In genomic region chr20:17571967-17572638, GRCh38 we compare ENCODE assay signal across 10 cellular contexts. TPM values are rescaled to one million over a fixed set of nuclear protein-coding genes. Genes with fewer than 3 reads are reported as not detected.
DNase-seq lines count a peak whose midpoint lies in the region; ATAC-seq, FAIRE-seq and TF ChIP-seq lines count a peak whose summit lies in the region.
"Had no signal": no experiment of that assay in that cellular context is flagged by ENCODE, and none has a peak within 500 bp of the region (broad histone marks: within the 10 kb centered on the region; RNA-seq: fewer than 3 reads in every experiment).

No MANE protein-coding gene starts in this region.

- TF ChIP-seq RAD21 in H1 (IDR thresholded peaks at IDR 0.05 in 1 of 2, conservative IDR thresholded peaks at IDR 0.05 in 1 of 2; ENCODE audit: low read depth in 2 of 2, low read length in 2 of 2) = no peak

- H3K4ac ChIP-seq in H1 (replicated peaks; ENCODE audit: insufficient read length, low read depth, low read length) = no peak overlapping the region

- no peak for TF ChIP-seq EP300 in H1 (IDR thresholded peaks at IDR 0.05; ENCODE audit: borderline replicate concordance in 1 of 2, low read depth in 2 of 2, low read length in 2 of 2)

- POLR2A ChIA-PET in H1 (lab: Charles Lee; ENCODE audit: partially characterized antibody) = interaction anchor here (0.7 to 4.3 kb wide), 10 partner anchors 11 to 364 kb away, joined by 3 to 23 read pairs (median 8); partner anchors contain the start of gene BFSP1

- H2BK120ac ChIP-seq in H1 (replicated peaks; ENCODE audit: low read depth, low read length) = no peak overlapping the region

- in situ Hi-C loops in GM13976 (cut with MboI; ENCODE audit: low sequenced_read_pairs, unreplicated experiment) = no loop called here

- ATAC-seq in HG02938 (IDR thresholded peaks at IDR 0.05; ENCODE audit: unreplicated experiment) = no peak

- WGBS in H1 (ENCODE audit: extremely low coverage in 1 of 2, insufficient coverage in 1 of 2, insufficient read length in 1 of 2, insufficient replicate concordance in 2 of 2, low coverage in 1 of 2, low lambda C conversion rate in 2 of 2, missing lambda C conversion rate in 1 of 2), 2 experiments = 67% methylated on average over 8 of the region's 8 CpGs; no CpG with 5 or more reads in 1 of the 2 experiments

- no peak overlapping the region for H2BK15ac ChIP-seq in H1 (ENCODE audit: low read length)

- no peak overlapping the region for H4K8ac ChIP-seq in H1 (ENCODE audit: extremely low read depth, insufficient read depth, low read length)

- peak overlapping the region in 1 of 4 experiments; percentile 12; a peak in 1 of 7 replicates for H3K9ac ChIP-seq in H1 (replicated peaks in 1 of 4; ENCODE audit: extremely low read depth in 1 of 4, low read depth in 3 of 4, low read length in 3 of 4)

- peaks cover 0 to 9% of the 10 kb centered on the region in 2 experiments for H4K20me1 ChIP-seq in H1 (replicated peaks in 1 of 2; ENCODE audit: control insufficient read depth in 1 of 2, insufficient read depth in 2 of 2, low read length in 2 of 2)

- H4K91ac ChIP-seq in H1 (replicated peaks; ENCODE audit: insufficient read length, low read length) = no peak overlapping the region

- no peak overlapping the region for H3K56ac ChIP-seq in H1 (replicated peaks; ENCODE audit: insufficient read length, low read depth, low read length)

- H3K79me2 ChIP-seq in H1 (ENCODE audit: control insufficient read depth in 1 of 2, insufficient read depth in 2 of 2, low read length in 2 of 2) = peaks cover 10 to 70% of the 10 kb centered on the region in 2 experiments; a peak in 3 of 4 replicates

- H3K4me3 ChIP-seq in H1 (ENCODE audit: extremely low read depth in 1 of 4, insufficient read depth in 2 of 4, low read depth in 3 of 4, low read length in 4 of 4) (peak overlapping the region in 2 of 4 experiments; percentile 92 to 93; a peak in 3 of 8 replicates), neuron (ENCODE audit: low read length) (peak overlapping the region; percentile 70), H7 (ENCODE audit: insufficient read depth, low read depth, low read length) (no peak overlapping the region)

- CTCF ChIA-PET in H1 (lab: Charles Lee; ENCODE audit: partially characterized antibody) = interaction anchor here (1.1 to 3.2 kb wide), 8 partner anchors 10 to 45 kb away, joined by 3 to 23 read pairs (median 12); no protein-coding TSS in a partner anchor

- H3K36me3 ChIP-seq in H1 (ENCODE audit: control insufficient read depth in 2 of 4, insufficient read depth in 4 of 4, low read length in 3 of 4) (no peaks in the 10 kb centered on the region), neuron (ENCODE audit: insufficient read depth, low read length) (no peaks in the 10 kb centered on the region), H7 (replicated peaks; ENCODE audit: control insufficient read depth, insufficient read depth, low read length) (no peaks in the 10 kb centered on the region)

- H3K4me1 ChIP-seq in H1 (replicated peaks in 1 of 4; ENCODE audit: control insufficient read depth in 3 of 4, insufficient read depth in 4 of 4, low read length in 3 of 4) (peaks cover 3 to 29% (median 17%) of the 10 kb centered on the region in 4 experiments; a peak in 6 of 7 replicates), neuron (ENCODE audit: insufficient read depth, low read length) (peaks cover 13% of the 10 kb centered on the region)

- FAIRE-seq in H1 (lab: Jason Lieb, UNC) = no peak
- FAIRE-seq: TTC549 had no signal

- no peak overlapping the region for H2AK5ac ChIP-seq in H1 (ENCODE audit: low read depth, low read length)

- peaks cover 7% of the 10 kb centered on the region for H3K23me2 ChIP-seq in H1 (ENCODE audit: low read depth, low read length)

- H2AFZ ChIP-seq in H1 (ENCODE audit: low read length) = no peak overlapping the region
- H2AFZ ChIP-seq in neuron (ENCODE audit: low read depth, low read length) = no peak overlapping the region

- H3K27ac ChIP-seq in H1 (ENCODE audit: low read depth, low read length) = no peak overlapping the region

- H4K5ac ChIP-seq in H1 (ENCODE audit: insufficient read length, low read depth, low read length) = no peak overlapping the region

- DNase-seq in COR-L47 (lab: John Stamatoyannopoulos, UW) = peak; percentile 3
- peak; percentile 9 for DNase-seq in NCI-H146 treated with DMSO at 0.1 percent for 48 hours (lab: John Stamatoyannopoulos, UW; ENCODE audit: unreplicated experiment)
- DNase-seq in H1 (ENCODE audit: low read depth in 1 of 2, low spot score in 2 of 2) = no peak
- no peak for DNase-seq in KG1 (lab: John Stamatoyannopoulos, UW)
- no peak for DNase-seq in H7
- no peak for DNase-seq in GM13976 (ENCODE audit: low spot score)

- peak overlapping the region; percentile 78 to 91 for H3K4me2 ChIP-seq in H1 (ENCODE audit: insufficient read depth in 1 of 2, low read depth in 2 of 2, low read length in 2 of 2)

- no peak overlapping the region for H3K14ac ChIP-seq in H1 (ENCODE audit: insufficient read length)

- H3K23ac ChIP-seq in H1 (ENCODE audit: insufficient read length) = no peak overlapping the region

- no peak overlapping the region for H3K18ac ChIP-seq in H1 (ENCODE audit: extremely low read depth, low read length)

- peak overlapping the region; percentile 14; the same call in 1 of the 2 replicates for H2BK5ac ChIP-seq in H1 (ENCODE audit: low read depth, low read length)

- no peaks in the 10 kb centered on the region; the same call in 1 of the 2 replicates for H3K79me1 ChIP-seq in H1 (ENCODE audit: low read depth, low read length)

- H3K9me3 ChIP-seq in H1 (ENCODE audit: insufficient read depth in 2 of 2, low read depth in 1 of 2, low read length in 1 of 2) (no peaks in the 10 kb centered on the region), neuron (ENCODE audit: low read length) (no peaks in the 10 kb centered on the region)

- H2BK20ac ChIP-seq in H1 (ENCODE audit: low read length) = no peak overlapping the region

- no peak for TF ChIP-seq POLR2A in H1 (IDR thresholded peaks at IDR 0.05; ENCODE audit: control extremely low read depth in 1 of 2, low read depth in 2 of 2, low read length in 2 of 2)

- TF ChIP-seq CTCF in H1 (IDR thresholded peaks at IDR 0.05; ENCODE audit: control extremely low read depth in 1 of 3, insufficient read depth in 1 of 3, low read depth in 1 of 3, low read length in 3 of 3) (no peak), GM13976 (IDR thresholded peaks at IDR 0.05; ENCODE audit: borderline replicate concordance, control extremely low read depth, extremely low read depth, insufficient read depth, missing control alignments) (no peak)

- no peak overlapping the region; the same call in 1 of the 2 replicates for H2BK12ac ChIP-seq in H1 (ENCODE audit: low read depth, low read length)

- H3K27me3 ChIP-seq in H1 (replicated peaks in 1 of 4; ENCODE audit: control insufficient read depth in 3 of 4, extremely low read depth in 1 of 4, insufficient read depth in 3 of 4, low read length in 3 of 4) (no peaks in the 10 kb centered on the region), neuron (ENCODE audit: insufficient read depth, low read length) (no peaks in the 10 kb centered on the region), H7 (ENCODE audit: control insufficient read depth, insufficient read depth, low read length) (no peaks in the 10 kb centered on the region)

TF ChIP-seq in H1, 55 proteins besides CTCF, POLR2A, EP300 and RAD21 (continues in another document):
- no peak for TF ChIP-seq KDM1A (IDR thresholded peaks at IDR 0.05; ENCODE audit: borderline replicate concordance, low read length)
- no peak for TF ChIP-seq NRF1 (IDR thresholded peaks at IDR 0.05; ENCODE audit: low read depth, low read length)
- TF ChIP-seq EZH2 (IDR thresholded peaks at IDR 0.05; ENCODE audit: low read depth, low read length, severe bottlenecking) = no peak
- no peak for TF ChIP-seq ZNF274 (IDR thresholded peaks at IDR 0.05; ENCODE audit: borderline replicate concordance, extremely low read depth, low read length)
- no peak for TF ChIP-seq TEAD4 (IDR thresholded peaks at IDR 0.05; ENCODE audit: low read depth, low read length)
- no peak for TF ChIP-seq TAF7 (optimal IDR thresholded peaks at IDR 0.05; ENCODE audit: borderline replicate concordance, low read depth, low read length)
- TF ChIP-seq CTBP2 (IDR thresholded peaks at IDR 0.05; ENCODE audit: borderline replicate concordance, insufficient read depth, insufficient read length, low read length) = no peak
- no peak for TF ChIP-seq ASH2L (IDR thresholded peaks at IDR 0.05; ENCODE audit: low read length)
- TF ChIP-seq CBX5 (IDR thresholded peaks at IDR 0.05; ENCODE audit: low read depth, low read length) = no peak
- TF ChIP-seq SUZ12 (IDR thresholded peaks at IDR 0.05; ENCODE audit: low read length) = no peak
- no peak for TF ChIP-seq RBBP5 (IDR thresholded peaks at IDR 0.05; ENCODE audit: borderline replicate concordance, low read depth, low read length)
- no peak for TF ChIP-seq TAF1 (IDR thresholded peaks at IDR 0.05; ENCODE audit: low read depth, low read length)
- TF ChIP-seq KDM5A (IDR thresholded peaks at IDR 0.05; ENCODE audit: low read length) = no peak
- no peak for TF ChIP-seq MAX (IDR thresholded peaks at IDR 0.05)

RNA-seq across cellular contexts. Expression of gene DSTN, which starts 2.2 kb away (rescaled TPM):
- total RNA-seq in H1 (2021; fragmentation: NEBNext Ultra II Directional; extraction: Animal tissue kit (Norgen Biotek cat#: 25700)) = 208 TPM in 2 replicates
- polyA plus RNA-seq in H1 (2011; rRNA removed) = 21.9 and 43.3 TPM in 2 replicates
- 48.1 TPM for polyA plus RNA-seq in H1 (2011; cell fraction: cytosol; rRNA removed)
- polyA plus RNA-seq in H1 (2011; cell fraction: nucleus; rRNA removed) = 26.3 TPM
- 138 to 228 TPM (median 144 TPM) in 4 replicates for polyA plus RNA-seq in H1 (2012, experiment 1 of 2)
- polyA plus RNA-seq in H1 (2012, experiment 2 of 2) = 78.5 TPM
- 327 TPM for polyA plus RNA-seq in H1 (2013, experiment 1 of 2)
- polyA plus RNA-seq in H1 (2013, experiment 2 of 2) = 333 TPM
- polyA minus RNA-seq in H1 (2011; rRNA and poly(A)+ RNA removed) = 9.6 and 10.5 TPM in 2 replicates
- polyA minus RNA-seq in H1 (2011; cell fraction: cytosol; rRNA and poly(A)+ RNA removed) = 25.1 TPM
- 17.0 TPM for polyA minus RNA-seq in H1 (2011; cell fraction: nucleus; rRNA and poly(A)+ RNA removed)
- 112 and 126 TPM in 2 replicates for total RNA-seq in H7 (2014; rRNA removed; shearing (Covaris generic))

RNA-seq across cellular contexts. Expression of gene BFSP1, which starts 40.9 kb away (rescaled TPM):
- total RNA-seq in H1 (2021; fragmentation: NEBNext Ultra II Directional; extraction: Animal tissue kit (Norgen Biotek cat#: 25700)) = 2.5 and 3.2 TPM in 2 replicates
- 1.5 and 1.8 TPM in 2 replicates for polyA plus RNA-seq in H1 (2011; rRNA removed)
- polyA plus RNA-seq in H1 (2011; cell fraction: cytosol; rRNA removed) = 3.0 TPM
- 3.6 TPM for polyA plus RNA-seq in H1 (2011; cell fraction: nucleus; rRNA removed)
- 2.6 to 3.5 TPM (median 3.2 TPM) in 4 replicates for polyA plus RNA-seq in H1 (2012, experiment 1 of 2)
- 1.8 TPM for polyA plus RNA-seq in H1 (2012, experiment 2 of 2)
- 2.4 TPM for polyA plus RNA-seq in H1 (2013, experiment 1 of 2)
- polyA plus RNA-seq in H1 (2013, experiment 2 of 2) = 2.2 TPM
- polyA minus RNA-seq in H1 (2011; rRNA and poly(A)+ RNA removed) = 1.7 and 2.7 TPM in 2 replicates
- 1.7 TPM for polyA minus RNA-seq in H1 (2011; cell fraction: cytosol; rRNA and poly(A)+ RNA removed)
- 2.6 TPM for polyA minus RNA-seq in H1 (2011; cell fraction: nucleus; rRNA and poly(A)+ RNA removed)
- 3.1 and 5.0 TPM in 2 replicates for total RNA-seq in H7 (2014; rRNA removed; shearing (Covaris generic))
- polyA plus RNA-seq: IgD-negative memory B cell had no signal

Comparison
In these comparisons a context has a peak if more than half of its experiments do, and no peak if none do; other contexts are left out.
1. DNase-seq: peak in COR-L47 (single experiment) and NCI-H146 treated with DMSO at 0.1 percent for 48 hours (single experiment); none in H1 (0 of 2), KG1 (single experiment), H7 (single experiment) and GM13976 (single experiment).